In the genomic region with DNA sequence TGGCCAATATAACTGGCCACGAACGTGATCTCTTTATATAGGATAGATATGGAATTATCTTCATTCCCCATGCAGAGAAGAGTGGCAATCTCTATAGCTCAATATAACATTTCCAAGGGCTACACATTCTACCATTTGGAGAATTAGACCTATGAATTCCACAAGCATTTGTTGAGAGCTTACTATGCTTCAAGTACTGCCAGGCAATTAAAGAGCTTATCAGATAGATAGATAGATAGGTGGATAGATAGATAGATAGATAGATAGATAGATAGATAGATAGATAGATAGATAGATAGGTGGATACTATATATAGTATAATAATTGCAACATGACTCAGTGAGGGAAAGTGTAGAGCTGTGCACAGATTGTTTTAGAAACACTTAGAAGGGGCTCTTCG, we compare ENCODE assay signal across 35 cellular contexts. TPM values are rescaled to one million over a fixed set of nuclear protein-coding genes. Genes with fewer than 3 reads are reported as not detected.
"Had no signal": no experiment of that assay in that cellular context is flagged by ENCODE, and none has a peak within 500 bp of the region (broad histone marks: within the 10 kb centered on the region; RNA-seq: fewer than 3 reads in every experiment).

No MANE protein-coding gene starts in this region.

- H3K4me3 ChIP-seq: adrenal gland, body of pancreas, colonic mucosa, esophagus squamous epithelium, gastroesophageal sphincter, heart right ventricle, hepatocyte had no signal

- H3K36me3 ChIP-seq: adrenal gland, colonic mucosa, esophagus squamous epithelium, gastroesophageal sphincter, heart right ventricle had no signal

- H3K27ac ChIP-seq: adrenal gland, body of pancreas, colonic mucosa, epithelial cell of prostate, esophagus squamous epithelium, gastroesophageal sphincter, heart right ventricle, hepatocyte had no signal

- H3K4me1 Mint-ChIP-seq: activated CD4-positive, alpha-beta T cell treated with anti-CD3 and anti-CD28 coated beads for 36 hours; activated naive CD8-positive, alpha-beta T cell treated with anti-CD3 and anti-CD28 coated beads, Interleukin-2, amount 50 U/mL, for 24 hours had no signal

- H3K79me2 ChIP-seq: hepatocyte had no signal

- H3K9me3 ChIP-seq: adrenal gland, body of pancreas, colonic mucosa, esophagus squamous epithelium, gastroesophageal sphincter, heart right ventricle had no signal

- ATAC-seq: activated CD4-positive, alpha-beta T cell treated with anti-CD3 and anti-CD28 coated beads for 36 hours; activated CD8-positive, alpha-beta T cell treated with anti-CD3 and anti-CD28 coated beads for 36 hours; activated naive CD4-positive, alpha-beta T cell treated with anti-CD3 and anti-CD28 coated beads, Interleukin-2, amount 50 U/mL, for 72 hours; activated naive CD8-positive, alpha-beta T cell treated with anti-CD3 and anti-CD28 coated beads, Interleukin-2, amount 50 U/mL, for 24 hours; activated T-cell treated with anti-CD3 and anti-CD28 coated beads, Interleukin-2, amount 50 U/mL, for 4 hours; body of pancreas; gastroesophageal sphincter; heart right ventricle had no signal

- H3K27ac Mint-ChIP-seq: activated CD4-positive, alpha-beta T cell treated with anti-CD3 and anti-CD28 coated beads for 36 hours; activated CD8-positive, alpha-beta T cell treated with anti-CD3 and anti-CD28 coated beads for 36 hours; activated naive CD4-positive, alpha-beta T cell treated with anti-CD3 and anti-CD28 coated beads, Interleukin-2, amount 10 ng/mL, durations not matched to agents 7 days and 5 days; activated naive CD8-positive, alpha-beta T cell treated with anti-CD3 and anti-CD28 coated beads, Interleukin-2, amount 50 U/mL, for 24 hours had no signal

- H3K9me3 Mint-ChIP-seq: activated CD8-positive, alpha-beta T cell treated with anti-CD3 and anti-CD28 coated beads for 36 hours; activated naive CD4-positive, alpha-beta T cell treated with anti-CD3 and anti-CD28 coated beads, Interleukin-2, amount 10 ng/mL, durations not matched to agents 7 days and 5 days; activated naive CD4-positive, alpha-beta T cell treated with anti-CD3 and anti-CD28 coated beads, Interleukin-2, amount 50 U/mL, for 72 hours; activated naive CD8-positive, alpha-beta T cell treated with anti-CD3 and anti-CD28 coated beads, Interleukin-2, amount 50 U/mL, for 24 hours; activated T-cell treated with anti-CD3 and anti-CD28 coated beads, Interleukin-2, amount 50 U/mL, for 4 hours had no signal

- H3K36me3 Mint-ChIP-seq: activated naive CD4-positive, alpha-beta T cell treated with anti-CD3 and anti-CD28 coated beads, Interleukin-2, amount 50 U/mL, for 72 hours had no signal

- H3K4me3 Mint-ChIP-seq: activated CD4-positive, alpha-beta T cell treated with anti-CD3 and anti-CD28 coated beads for 36 hours; activated CD8-positive, alpha-beta T cell treated with anti-CD3 and anti-CD28 coated beads for 36 hours; activated naive CD4-positive, alpha-beta T cell treated with anti-CD3 and anti-CD28 coated beads, Interleukin-2, amount 10 ng/mL, durations not matched to agents 7 days and 5 days; activated naive CD8-positive, alpha-beta T cell treated with anti-CD3 and anti-CD28 coated beads, Interleukin-2, amount 50 U/mL, for 24 hours; activated T-cell treated with anti-CD3 and anti-CD28 coated beads, Interleukin-2, amount 50 U/mL, for 4 hours had no signal

- DNase-seq: activated CD4-positive, alpha-beta T cell treated with anti-CD3 and anti-CD28 coated beads for 36 hours; activated CD4-positive, alpha-beta T cell treated with anti-CD3 and anti-CD28 coated beads, Interleukin-2, amount 50 U/mL, for 1 hour; activated CD4-positive, alpha-beta T cell treated with anti-CD3 and anti-CD28 coated beads, Interleukin-2, amount 50 U/mL, for 48 hours; activated CD4-positive, CD25-positive, alpha-beta regulatory T cell; activated CD4-positive, CD25-positive, alpha-beta regulatory T cell treated with anti-CD3 and anti-CD28 coated beads, Interleukin-2, amount 50 U/mL, for 72 hours; activated CD8-positive, alpha-beta memory T cell treated with anti-CD3 and anti-CD28 coated beads for 24 hours; activated CD8-positive, alpha-beta T cell treated with anti-CD3 and anti-CD28 coated beads for 36 hours; activated gamma-delta T cell; activated naive CD4-positive, alpha-beta T cell; activated naive CD4-positive, alpha-beta T cell treated with anti-CD3 and anti-CD28 coated beads, Interleukin-2, amount 10 ng/mL, durations not matched to agents 7 days and 5 days; activated naive CD8-positive, alpha-beta T cell treated with anti-CD3 and anti-CD28 coated beads, Interleukin-2, amount 50 U/mL, for 24 hours; activated T-cell treated with anti-CD3 and anti-CD28 coated beads, Interleukin-2, amount 50 U/mL, for 4 hours; adrenal gland; amygdala; aorta; body of pancreas; caudate nucleus; cerebellar nuclear complex; colonic mucosa; effector CD8-positive, alpha-beta T cell; esophagus squamous epithelium; foreskin melanocyte; heart right ventricle had no signal

- H2AFZ ChIP-seq: hepatocyte had no signal

- H3K4me2 ChIP-seq: hepatocyte had no signal

- H3K27me3 ChIP-seq: adrenal gland, body of pancreas, colonic mucosa, hepatocyte had no signal

- H3K4me1 ChIP-seq: adrenal gland, body of pancreas, colonic mucosa, gastroesophageal sphincter, heart right ventricle had no signal

- FAIRE-seq: endometrium, endothelial cell of umbilical vein had no signal

RNA-seq across cellular contexts. Expression of gene OR6X1, which starts 1.5 kb away (rescaled TPM):
- total RNA-seq: activated CD4-positive, alpha-beta T cell treated with anti-CD3 and anti-CD28 coated beads for 36 hours; activated CD8-positive, alpha-beta T cell treated with anti-CD3 and anti-CD28 coated beads for 36 hours; activated naive CD4-positive, alpha-beta T cell treated with anti-CD3 and anti-CD28 coated beads, Interleukin-2, amount 50 U/mL, for 72 hours; activated T-cell treated with anti-CD3 and anti-CD28 coated beads, Interleukin-2, amount 50 U/mL, for 4 hours; adrenal gland; aorta; body of pancreas; colonic mucosa; dermis microvascular lymphatic vessel endothelial cell; endothelial cell of umbilical vein; esophagus squamous epithelium; fibroblast of lung; fibroblast of villous mesenchyme; gastroesophageal sphincter; glomerular endothelial cell; heart right ventricle; hepatocyte; T-helper 1 cell treated with Interleukin-12 subunit alpha and Interleukin-12 subunit beta and Interleukin-4 antibody, amounts not matched to agents 30 ng/mL and 1 ng/mL, for 36 hours had no signal
- polyA plus RNA-seq: adrenal gland, aorta, endothelial cell of umbilical vein, esophagus, fibroblast of lung, heart right ventricle, hepatocyte had no signal

RNA-seq across cellular contexts. Expression of gene OR6M1, which starts 50.3 kb away (rescaled TPM):
- total RNA-seq: activated CD4-positive, alpha-beta T cell treated with anti-CD3 and anti-CD28 coated beads for 36 hours; activated CD8-positive, alpha-beta T cell treated with anti-CD3 and anti-CD28 coated beads for 36 hours; activated naive CD4-positive, alpha-beta T cell treated with anti-CD3 and anti-CD28 coated beads, Interleukin-2, amount 50 U/mL, for 72 hours; activated T-cell treated with anti-CD3 and anti-CD28 coated beads, Interleukin-2, amount 50 U/mL, for 4 hours; adrenal gland; aorta; body of pancreas; colonic mucosa; dermis microvascular lymphatic vessel endothelial cell; endothelial cell of umbilical vein; esophagus squamous epithelium; fibroblast of lung; fibroblast of villous mesenchyme; gastroesophageal sphincter; glomerular endothelial cell; heart right ventricle; hepatocyte; T-helper 1 cell treated with Interleukin-12 subunit alpha and Interleukin-12 subunit beta and Interleukin-4 antibody, amounts not matched to agents 30 ng/mL and 1 ng/mL, for 36 hours had no signal
- polyA plus RNA-seq: adrenal gland, aorta, endothelial cell of umbilical vein, esophagus, fibroblast of lung, heart right ventricle, hepatocyte had no signal
